In the genomic region with DNA sequence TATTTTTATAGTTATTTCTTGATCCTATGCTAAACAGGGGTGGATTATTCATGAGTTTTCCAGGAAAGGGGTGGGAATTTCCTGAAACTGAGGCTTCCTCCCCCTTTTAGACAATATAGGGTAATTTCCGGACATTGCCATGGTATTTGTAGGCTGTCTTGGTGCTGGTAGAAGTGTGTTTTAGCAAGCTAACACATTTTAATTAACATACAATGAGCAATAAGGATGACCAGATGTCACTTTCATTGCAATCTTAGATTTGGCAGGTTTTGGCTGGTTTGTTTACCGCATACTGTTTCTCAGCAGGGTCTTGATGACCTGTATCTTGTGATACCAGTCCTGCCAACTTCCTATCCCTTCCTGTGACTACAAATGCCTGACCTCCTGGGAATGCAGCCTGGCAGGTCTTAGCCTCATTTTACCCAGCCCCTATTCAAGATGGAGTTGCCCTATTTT, we compare ENCODE assay signal across 11 cellular contexts. TPM values are rescaled to one million over a fixed set of nuclear protein-coding genes. Genes with fewer than 3 reads are reported as not detected.
DNase-seq lines count a peak whose midpoint lies in the region; ATAC-seq, FAIRE-seq and TF ChIP-seq lines count a peak whose summit lies in the region.
"Had no signal": no experiment of that assay in that cellular context is flagged by ENCODE, and none has a peak within 500 bp of the region (broad histone marks: within the 10 kb centered on the region; RNA-seq: fewer than 3 reads in every experiment).

No MANE protein-coding gene starts in this region.

- ATAC-seq in HG02571 (IDR thresholded peaks at IDR 0.05; ENCODE audit: unreplicated experiment), result no peak
- ATAC-seq in GM19463 (IDR thresholded peaks at IDR 0.05; ENCODE audit: unreplicated experiment), result no peak

- no peak overlapping the region for H2AFZ ChIP-seq in astrocyte (ENCODE audit: low read depth, low read length)
- H2AFZ ChIP-seq in keratinocyte (ENCODE audit: control insufficient read depth, low read length), result no peak overlapping the region

- peaks cover 36% of the 10 kb centered on the region for H3K4me1 ChIP-seq in astrocyte (ENCODE audit: insufficient read depth, low read length)
- peaks cover 43% of the 10 kb centered on the region for H3K4me1 ChIP-seq in keratinocyte (ENCODE audit: control insufficient read depth, extremely low read depth, insufficient read depth, low read length)
- H3K4me1 ChIP-seq in suprapubic skin, result peaks cover 47% of the 10 kb centered on the region

- no peak overlapping the region for H3K9ac ChIP-seq in astrocyte (ENCODE audit: low read length)
- peak overlapping the region; percentile 88 for H3K9ac ChIP-seq in keratinocyte (ENCODE audit: control insufficient read depth, extremely low read depth, insufficient read depth, low read length)

- WGBS in suprapubic skin, result 17% methylated on average over 2 of the region's 2 CpGs

- H3K36me3 ChIP-seq in astrocyte (ENCODE audit: insufficient read depth, low read length) (no peaks in the 10 kb centered on the region), keratinocyte (ENCODE audit: control insufficient read depth in 2 of 2, extremely low read depth in 1 of 2, insufficient read depth in 2 of 2, low read length in 2 of 2) (peaks cover 5 to 11% of the 10 kb centered on the region in 2 experiments), suprapubic skin (no peaks in the 10 kb centered on the region)

- H3K4me2 ChIP-seq in astrocyte (ENCODE audit: low read length), result peak overlapping the region; percentile 87
- H3K4me2 ChIP-seq in keratinocyte (ENCODE audit: control insufficient read depth, extremely low read depth, insufficient read depth, low read depth, low read length), result peak overlapping the region; percentile 100

- no peak overlapping the region for H3K27ac Mint-ChIP-seq in astrocyte (ENCODE audit: unreplicated experiment)

- dilution Hi-C loops in keratinocyte (cut with MboI; ENCODE audit: extremely low pct_ligation_motif_present, low sequenced_read_pairs), result no loop called here

- H3K27ac ChIP-seq in astrocyte (ENCODE audit: low read depth, low read length) (peak overlapping the region; percentile 18), keratinocyte (ENCODE audit: control insufficient read depth, insufficient read depth, low read length) (peak overlapping the region; percentile 97), suprapubic skin (peak overlapping the region; percentile 83)
- H3K27ac ChIP-seq: 22Rv1 had no signal

- no peak for TF ChIP-seq POLR2A in suprapubic skin (IDR thresholded peaks at IDR 0.05)

- H3K4me3 ChIP-seq in astrocyte (ENCODE audit: insufficient read depth, low read depth, low read length) (no peak overlapping the region), keratinocyte (ENCODE audit: control insufficient read depth in 2 of 3, extremely low read depth in 1 of 3, insufficient read depth in 2 of 3, low read depth in 1 of 3, low read length in 3 of 3) (peak overlapping the region in 2 of 3 experiments; percentile 81 to 86), suprapubic skin (peak overlapping the region; percentile 42)

- H3K36me3 Mint-ChIP-seq in astrocyte (ENCODE audit: low read depth, unreplicated experiment), result no peaks in the 10 kb centered on the region

- H3K27me3 ChIP-seq in astrocyte (ENCODE audit: insufficient read depth, low read length), result no peaks in the 10 kb centered on the region
- no peaks in the 10 kb centered on the region for H3K27me3 ChIP-seq in keratinocyte (ENCODE audit: control insufficient read depth, extremely low read depth, insufficient read depth, low read length)
- no peaks in the 10 kb centered on the region for H3K27me3 ChIP-seq in suprapubic skin

- peaks cover 3% of the 10 kb centered on the region for H3K9me3 Mint-ChIP-seq in astrocyte (ENCODE audit: unreplicated experiment)

- H3K4me3 Mint-ChIP-seq in astrocyte (ENCODE audit: unreplicated experiment), result no peak overlapping the region

- H3K9me1 ChIP-seq in keratinocyte (ENCODE audit: control insufficient read depth, extremely low read depth, insufficient read depth, low read length), result no peaks in the 10 kb centered on the region

- H3K9me3 ChIP-seq in astrocyte (ENCODE audit: insufficient read depth, low read depth, low read length), result no peaks in the 10 kb centered on the region
- no peaks in the 10 kb centered on the region for H3K9me3 ChIP-seq in keratinocyte (ENCODE audit: control insufficient read depth, low read depth, low read length)
- H3K9me3 ChIP-seq in suprapubic skin, result no peaks in the 10 kb centered on the region

- DNase-seq in DMS 273 (lab: John Stamatoyannopoulos, UW; ENCODE audit: unreplicated experiment) (peak; percentile 8), DMS 273 treated with DMSO at 0.1 percent for 48 hours (lab: John Stamatoyannopoulos, UW) (no peak), astrocyte (ENCODE audit: low read depth) (peak; percentile 47), keratinocyte (ENCODE audit: low read depth, low spot score) (no peak), suprapubic skin (ENCODE audit: low spot score in 2 of 2) (peak in 1 of 2 donors; percentile 21), NCI-H187 treated with DMSO at 0.1 percent for 48 hours (lab: John Stamatoyannopoulos, UW) (no peak)
- DNase-seq: KG1, nucleus accumbens had no signal

- TF ChIP-seq CTCF in astrocyte (IDR thresholded peaks at IDR 0.05; ENCODE audit: insufficient read depth, low read depth, low read length), result no peak
- TF ChIP-seq CTCF in keratinocyte (optimal IDR thresholded peaks at IDR 0.05 in 1 of 3, IDR thresholded peaks at IDR 0.05 in 1 of 3, conservative IDR thresholded peaks at IDR 0.05 in 1 of 3; ENCODE audit: extremely low read depth in 1 of 3, insufficient read depth in 2 of 3, low read length in 3 of 3), result no peak
- no peak for TF ChIP-seq CTCF in suprapubic skin (IDR thresholded peaks at IDR 0.05)

- TF ChIP-seq EP300 in suprapubic skin (IDR thresholded peaks at IDR 0.05), result no peak

- H4K20me1 ChIP-seq in astrocyte (ENCODE audit: insufficient read depth, low read length) (no peaks in the 10 kb centered on the region), keratinocyte (ENCODE audit: control insufficient read depth, extremely low read depth, insufficient read depth, low read length) (no peaks in the 10 kb centered on the region)

- peaks cover 5% of the 10 kb centered on the region for H3K27me3 Mint-ChIP-seq in astrocyte (ENCODE audit: low read depth, unreplicated experiment)

- H3K79me2 ChIP-seq in astrocyte (ENCODE audit: insufficient read depth, low read length) (no peaks in the 10 kb centered on the region), keratinocyte (ENCODE audit: control insufficient read depth, insufficient read depth, low read length) (peaks cover 11% of the 10 kb centered on the region)

- H3K4me1 Mint-ChIP-seq in astrocyte (ENCODE audit: low read depth, unreplicated experiment), result peaks cover 21% of the 10 kb centered on the region

- FAIRE-seq in astrocyte (lab: Jason Lieb, UNC) (no peak), keratinocyte (lab: Jason Lieb, UNC) (peak; percentile 88)

RNA-seq across cellular contexts. Expression of a gene that starts 1.0 kb away (rescaled TPM):
- 6.0 and 8.4 TPM in 2 replicates for total RNA-seq in astrocyte
- 17.1 to 28.2 TPM (median 25.4 TPM) in 3 replicates for polyA plus RNA-seq in keratinocyte
- 5.9 TPM for polyA plus RNA-seq in keratinocyte (2011; ENCODE audit: low read depth)
- 16.4 and 20.3 TPM in 2 replicates for polyA plus RNA-seq in keratinocyte (2011; cell fraction: cytosol; rRNA removed)
- polyA plus RNA-seq in keratinocyte (2011; cell fraction: nucleus; rRNA removed), result 76.5 and 95.8 TPM in 2 replicates
- 13.1 and 26.3 TPM in 2 replicates for polyA plus RNA-seq in keratinocyte (2012; ENCODE audit: low replicate concordance)
- polyA minus RNA-seq in keratinocyte, result 12.5 to 42.9 TPM (median 15.4 TPM) in 3 replicates
- 27.2 TPM for polyA minus RNA-seq in keratinocyte (2011; cell fraction: cytosol; rRNA and poly(A)+ RNA removed)
- polyA minus RNA-seq in keratinocyte (2011; cell fraction: nucleus; rRNA and poly(A)+ RNA removed), result 26.8 and 29.2 TPM in 2 replicates
- 1 to 10 TPM; 1.2 to 8.4 (median 2.7) TPM for total RNA-seq in suprapubic skin

RNA-seq across cellular contexts. Expression of a gene that starts 23.2 kb away (rescaled TPM):
- total RNA-seq in astrocyte (0.07 TPM in 1 of 2 replicates, not detected in the other), suprapubic skin (not detected)
- not detected in 3 replicates for polyA plus RNA-seq in keratinocyte
- polyA plus RNA-seq in keratinocyte (2011; ENCODE audit: low read depth), result not detected
- not detected in 2 replicates for polyA plus RNA-seq in keratinocyte (2011; cell fraction: cytosol; rRNA removed)
- not detected in 2 replicates for polyA plus RNA-seq in keratinocyte (2011; cell fraction: nucleus; rRNA removed)
- not detected in 2 replicates for polyA plus RNA-seq in keratinocyte (2012; ENCODE audit: low replicate concordance)
- polyA minus RNA-seq in keratinocyte, result not detected in 3 replicates
- polyA minus RNA-seq in keratinocyte (2011; cell fraction: cytosol; rRNA and poly(A)+ RNA removed), result not detected
- polyA minus RNA-seq in keratinocyte (2011; cell fraction: nucleus; rRNA and poly(A)+ RNA removed), result not detected in 2 replicates

RNA-seq across cellular contexts. Expression of a gene that starts 39.3 kb away (rescaled TPM):
- total RNA-seq in astrocyte (1.3 and 1.6 TPM in 2 replicates), suprapubic skin (10 to 100 TPM in 3 of 4 donors, 1 to 10 TPM in 1; 8.9 to 29.7 (median 12.4) TPM)
- polyA plus RNA-seq in keratinocyte, result 0.08 to 0.24 TPM (median 0.12 TPM) in 3 replicates
- not detected for polyA plus RNA-seq in keratinocyte (2011; ENCODE audit: low read depth)
- 0.07 and 0.22 TPM in 2 replicates for polyA plus RNA-seq in keratinocyte (2011; cell fraction: cytosol; rRNA removed)
- polyA plus RNA-seq in keratinocyte (2011; cell fraction: nucleus; rRNA removed), result 0.79 and 0.83 TPM in 2 replicates
- polyA plus RNA-seq in keratinocyte (2012; ENCODE audit: low replicate concordance), result 0.19 and 0.27 TPM in 2 replicates
- polyA minus RNA-seq in keratinocyte, result 0.07 to 0.48 TPM in 2 of 3 replicates, not detected in the other
- polyA minus RNA-seq in keratinocyte (2011; cell fraction: cytosol; rRNA and poly(A)+ RNA removed), result not detected
- polyA minus RNA-seq in keratinocyte (2011; cell fraction: nucleus; rRNA and poly(A)+ RNA removed), result 0.70 TPM in 1 of 2 replicates, not detected in the other

RNA-seq across cellular contexts. Expression of a gene that starts 55.0 kb away (rescaled TPM):
- total RNA-seq in astrocyte (0.61 and 0.65 TPM in 2 replicates), suprapubic skin (1 to 10 TPM; 1.9 to 3.9 (median 3.0) TPM)
- polyA plus RNA-seq in keratinocyte, result 71.9 to 128 TPM (median 78.6 TPM) in 3 replicates
- 13.8 TPM for polyA plus RNA-seq in keratinocyte (2011; ENCODE audit: low read depth)
- 107 and 165 TPM in 2 replicates for polyA plus RNA-seq in keratinocyte (2011; cell fraction: cytosol; rRNA removed)
- polyA plus RNA-seq in keratinocyte (2011; cell fraction: nucleus; rRNA removed), result 80.3 and 118 TPM in 2 replicates
- polyA plus RNA-seq in keratinocyte (2012; ENCODE audit: low replicate concordance), result 55.6 and 168 TPM in 2 replicates
- 69.1 to 336 TPM (median 108 TPM) in 3 replicates for polyA minus RNA-seq in keratinocyte
- polyA minus RNA-seq in keratinocyte (2011; cell fraction: cytosol; rRNA and poly(A)+ RNA removed), result 111 TPM
- polyA minus RNA-seq in keratinocyte (2011; cell fraction: nucleus; rRNA and poly(A)+ RNA removed), result 35.8 and 45.0 TPM in 2 replicates

Comparison
In these comparisons a context has a peak if more than half of its experiments do, and no peak if none do; other contexts are left out.
1. DNase-seq: peak in DMS 273 (single experiment) and astrocyte (single experiment); none in DMS 273 treated with DMSO at 0.1 percent for 48 hours (single experiment), keratinocyte (single experiment) and NCI-H187 treated with DMSO at 0.1 percent for 48 hours (single experiment).
2. H3K27ac ChIP-seq: peak in every context shown above with its lines; median percentile 97 in keratinocyte; 83 in suprapubic skin; 18 in astrocyte.